Comparison of ENCODE assay signal across 1 cellular context in the genomic region with DNA sequence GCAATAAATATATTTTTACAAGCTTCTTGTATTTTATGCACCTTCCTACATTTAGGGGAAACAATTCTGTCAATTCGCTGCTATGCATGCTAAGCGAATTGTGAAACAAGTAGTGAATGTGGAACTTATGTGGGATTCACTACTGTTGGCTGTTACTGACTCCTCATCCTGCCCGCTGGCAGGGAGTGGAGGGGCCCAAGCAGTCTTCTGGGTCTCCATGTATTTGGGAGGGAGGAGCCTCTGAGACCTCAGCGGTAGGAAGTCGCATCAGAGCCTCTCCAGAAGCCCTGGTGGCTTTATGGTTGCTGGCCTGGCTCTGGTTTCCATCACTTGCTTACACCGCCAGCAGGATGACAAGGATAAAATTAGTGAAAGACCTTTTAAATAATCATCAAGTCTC.
TF ChIP-seq lines count a peak whose summit lies in the region.

No MANE protein-coding gene starts in this region.

TF ChIP-seq in SK-N-SH, 30 proteins besides CTCF, POLR2A, EP300 and RAD21 (continued from another document):
- no peak for TF ChIP-seq RXRA (IDR thresholded peaks at IDR 0.05; ENCODE audit: borderline replicate concordance, low read depth)
- no peak for TF ChIP-seq GABPA (IDR thresholded peaks at IDR 0.05; ENCODE audit: low read depth)
- TF ChIP-seq, protein P1, sequence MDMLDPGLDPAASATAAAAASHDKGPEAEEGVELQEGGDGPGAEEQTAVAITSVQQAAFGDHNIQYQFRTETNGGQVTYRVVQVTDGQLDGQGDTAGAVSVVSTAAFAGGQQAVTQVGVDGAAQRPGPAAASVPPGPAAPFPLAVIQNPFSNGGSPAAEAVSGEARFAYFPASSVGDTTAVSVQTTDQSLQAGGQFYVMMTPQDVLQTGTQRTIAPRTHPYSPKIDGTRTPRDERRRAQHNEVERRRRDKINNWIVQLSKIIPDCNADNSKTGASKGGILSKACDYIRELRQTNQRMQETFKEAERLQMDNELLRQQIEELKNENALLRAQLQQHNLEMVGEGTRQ (IDR thresholded peaks at IDR 0.05; ENCODE audit: borderline replicate concordance, low read depth, low read length): no peak
- no peak for TF ChIP-seq FOXM1 (IDR thresholded peaks at IDR 0.05; ENCODE audit: low read depth)
- TF ChIP-seq JUND (IDR thresholded peaks at IDR 0.05): no peak
- TF ChIP-seq TAF1 (IDR thresholded peaks at IDR 0.05; ENCODE audit: borderline replicate concordance, low read depth, low read length): no peak
